15 cellular contexts compared by ENCODE assay signal in the genomic region with DNA sequence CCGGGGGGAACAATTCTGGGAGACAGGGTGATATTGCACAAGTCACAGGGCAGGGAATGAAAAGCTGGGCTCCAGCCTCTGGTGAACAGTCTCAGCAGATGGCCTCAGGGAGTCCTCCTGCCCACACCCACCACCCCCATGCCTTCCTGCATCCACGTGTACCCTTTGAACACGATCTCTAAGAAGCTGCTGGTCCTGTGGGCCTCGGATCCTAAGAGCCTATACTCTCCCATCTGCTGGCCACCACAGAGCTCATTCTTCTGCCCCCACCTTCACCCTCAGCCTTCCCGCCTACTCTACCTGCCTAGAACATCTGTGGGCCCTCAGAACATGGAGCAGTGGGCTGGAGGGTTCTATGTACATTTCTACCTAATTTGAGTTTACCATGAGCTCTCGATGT.
A peak's percentile ranks its signal among the peaks of the same experiment; 100 is the strongest.
DNase-seq lines count a peak whose midpoint lies in the region; ATAC-seq and TF ChIP-seq lines count a peak whose summit lies in the region.
"Had no signal": no experiment of that assay in that cellular context is flagged by ENCODE, and none has a peak within 500 bp of the region (broad histone marks: within the 10 kb centered on the region; RNA-seq: fewer than 3 reads in every experiment).

No MANE protein-coding gene starts in this region.

- BruUV-seq in PC-3 (replicated peaks; lab: Mats Ljungman, UMichigan): no TSS peak

- H3K79me2 ChIP-seq in PC-3 (ENCODE audit: low read length): peaks cover 93% of the 10 kb centered on the region

- H3K9me3 Mint-ChIP-seq in activated naive CD4-positive, alpha-beta T cell treated with anti-CD3 and anti-CD28 coated beads for 36 hours: no peaks in the 10 kb centered on the region
- H3K9me3 Mint-ChIP-seq in endothelial cell (ENCODE audit: unreplicated experiment): no peaks in the 10 kb centered on the region

- peak overlapping the region in 3 of 5 donors; percentile 50 to 66 (median 53) for H3K27ac ChIP-seq in stomach
- no peak overlapping the region for H3K27ac ChIP-seq in PC-3 (ENCODE audit: low read length)
- H3K27ac ChIP-seq in colonic mucosa: no peak overlapping the region
- H3K27ac ChIP-seq: cardiac muscle cell had no signal

- H3K27ac Mint-ChIP-seq in activated naive CD4-positive, alpha-beta T cell treated with anti-CD3 and anti-CD28 coated beads for 36 hours: peak overlapping the region; percentile 99
- H3K27ac Mint-ChIP-seq in endothelial cell (ENCODE audit: unreplicated experiment): no peak overlapping the region

- no peaks in the 10 kb centered on the region for H3K27me3 Mint-ChIP-seq in activated naive CD4-positive, alpha-beta T cell treated with anti-CD3 and anti-CD28 coated beads for 36 hours (ENCODE audit: low read depth)
- H3K27me3 Mint-ChIP-seq in endothelial cell (ENCODE audit: unreplicated experiment): peaks cover 3% of the 10 kb centered on the region

- no peak overlapping the region for H2AFZ ChIP-seq in PC-3 (ENCODE audit: low read length)

- no peak for TF ChIP-seq POLR2A in stomach (IDR thresholded peaks at IDR 0.05)

- intact Hi-C loops in activated naive CD4-positive, alpha-beta T cell treated with anti-CD3 and anti-CD28 coated beads for 36 hours (cut with micrococcal nuclease): loop anchor here (5.0 to 10.0 kb wide), 2 partner anchors 354 to 437 kb away; no protein-coding TSS in a partner anchor
- intact Hi-C loops in stomach (cut with DNase I; ENCODE audit: low total_unique reads) (no loop called here), PC-3 (cut with micrococcal nuclease) (no loop called here), colonic mucosa (cut with DNase I) (no loop called here)

- H3F3A ChIP-seq in PC-3 (ENCODE audit: low read length, unreplicated experiment): no peaks in the 10 kb centered on the region

- no peaks in the 10 kb centered on the region for H4K20me1 ChIP-seq in PC-3 (ENCODE audit: low read length)

- no peaks in the 10 kb centered on the region for H3K9me2 ChIP-seq in PC-3 (replicated peaks; ENCODE audit: low read length)

- peaks cover 6 to 35% (median 18%) of the 10 kb centered on the region in 4 donors for H3K4me1 ChIP-seq in stomach
- peaks cover 5% of the 10 kb centered on the region; the same call in 1 of the 2 replicates for H3K4me1 ChIP-seq in PC-3 (ENCODE audit: insufficient read depth, low read length)
- no peaks in the 10 kb centered on the region for H3K4me1 ChIP-seq in colonic mucosa

- POLR2A ChIA-PET in PC-3 (lab: Charles Lee; ENCODE audit: unreplicated experiment): no interaction called here

- peak overlapping the region; percentile 69 for H3K4me3 Mint-ChIP-seq in activated naive CD4-positive, alpha-beta T cell treated with anti-CD3 and anti-CD28 coated beads for 36 hours
- H3K4me3 Mint-ChIP-seq in endothelial cell (ENCODE audit: unreplicated experiment): peak overlapping the region; percentile 71

- no peak overlapping the region for H3K4me3 ChIP-seq in stomach
- no peak overlapping the region for H3K4me3 ChIP-seq in PC-3 (ENCODE audit: low read length)
- no peak overlapping the region for H3K4me3 ChIP-seq in colonic mucosa
- H3K4me3 ChIP-seq: cardiac muscle cell, HAP-1, K562 had no signal

- DNase-seq in activated naive CD4-positive, alpha-beta T cell treated with anti-CD3 and anti-CD28 coated beads for 36 hours: no peak
- DNase-seq in activated naive CD4-positive, alpha-beta T cell treated with Interleukin-2 at 50 U/mL for 16 hours: no peak
- DNase-seq in activated CD8-positive, alpha-beta memory T cell treated with anti-CD3 and anti-CD28 coated beads, Interleukin-2, amount 50 U/mL, for 48 hours: peak; percentile 52
- DNase-seq in endothelial cell (ENCODE audit: low spot score) (no peak), stomach (peak; percentile 8), PC-3 (no peak), colonic mucosa (no peak), NCI-H748 treated with DMSO at 0.1 percent for 48 hours (lab: John Stamatoyannopoulos, UW) (no peak)
- DNase-seq: COR-L47, NCI-H2029, NCI-H524 treated with DMSO at 0.1 percent for 48 hours had no signal

- no peaks in the 10 kb centered on the region for H3K9me3 ChIP-seq in stomach
- no peaks in the 10 kb centered on the region for H3K9me3 ChIP-seq in PC-3 (ENCODE audit: low read length)
- no peaks in the 10 kb centered on the region for H3K9me3 ChIP-seq in colonic mucosa
- H3K9me3 ChIP-seq: HAP-1 had no signal

- 87 to 94% (median 93%) methylated on average over 6 of the region's 6 CpGs for WGBS in stomach, 5 donors

- H3K36me3 ChIP-seq in stomach (no peaks in the 10 kb centered on the region), PC-3 (ENCODE audit: low read depth, low read length) (peaks cover 6% of the 10 kb centered on the region; the same call in 1 of the 2 replicates), colonic mucosa (no peaks in the 10 kb centered on the region)
- H3K36me3 ChIP-seq: cardiac muscle cell, HAP-1 had no signal

- no peaks in the 10 kb centered on the region for H3K27me3 ChIP-seq in stomach
- H3K27me3 ChIP-seq in PC-3 (ENCODE audit: low read length): no peaks in the 10 kb centered on the region
- H3K27me3 ChIP-seq in colonic mucosa: no peaks in the 10 kb centered on the region
- H3K27me3 ChIP-seq: cardiac muscle cell had no signal

- no peak for ATAC-seq in PC-3
- ATAC-seq: K562, SK-N-SH treated with all-trans-retinoic acid at 6 μM for 48 hours had no signal

- TF ChIP-seq CTCF in endothelial cell (IDR thresholded peaks at IDR 0.05; ENCODE audit: unreplicated experiment) (no peak), stomach (IDR thresholded peaks at IDR 0.05) (no peak), PC-3 (conservative IDR thresholded peaks at IDR 0.05; ENCODE audit: low read depth, low read length) (no peak), colonic mucosa (IDR thresholded peaks at IDR 0.05) (no peak)

- peaks cover 3% of the 10 kb centered on the region for H3K36me3 Mint-ChIP-seq in activated naive CD4-positive, alpha-beta T cell treated with anti-CD3 and anti-CD28 coated beads for 36 hours (ENCODE audit: low read depth)
- H3K36me3 Mint-ChIP-seq in endothelial cell (ENCODE audit: low read depth, unreplicated experiment): peaks cover 4% of the 10 kb centered on the region

- TF ChIP-seq EP300 in stomach (IDR thresholded peaks at IDR 0.05): no peak

- peaks cover 91% of the 10 kb centered on the region for H3K4me1 Mint-ChIP-seq in activated naive CD4-positive, alpha-beta T cell treated with anti-CD3 and anti-CD28 coated beads for 36 hours (ENCODE audit: low read depth)
- H3K4me1 Mint-ChIP-seq in endothelial cell (ENCODE audit: unreplicated experiment): peaks cover 16% of the 10 kb centered on the region

- no peak overlapping the region for H3K4me2 ChIP-seq in PC-3 (ENCODE audit: low read length)

- CTCF ChIA-PET in activated naive CD4-positive, alpha-beta T cell treated with anti-CD3 and anti-CD28 coated beads for 36 hours (lab: Charles Lee): interaction anchor here (0.5 to 4.3 kb wide), 10 partner anchors 11 to 176 kb away, joined by 3 to 29 read pairs (median 6); no protein-coding TSS in a partner anchor
- CTCF ChIA-PET in PC-3 (lab: Charles Lee): no interaction called here

- H3K9ac ChIP-seq in PC-3 (ENCODE audit: low read length) (no peak overlapping the region), colonic mucosa (ENCODE audit: low read depth in 2 of 2, low read length in 2 of 2) (no peak overlapping the region)

Comparison
In these comparisons a context has a peak if more than half of its experiments do, and no peak if none do; other contexts are left out.
1. DNase-seq: peak in activated CD8-positive, alpha-beta memory T cell treated with anti-CD3 and anti-CD28 coated beads, Interleukin-2, amount 50 U/mL, for 48 hours (single experiment) and stomach (single experiment); none in activated naive CD4-positive, alpha-beta T cell treated with anti-CD3 and anti-CD28 coated beads for 36 hours (single experiment), activated naive CD4-positive, alpha-beta T cell treated with Interleukin-2 at 50 U/mL for 16 hours (single experiment), endothelial cell (single experiment), PC-3 (single experiment), colonic mucosa (single experiment) and NCI-H748 treated with DMSO at 0.1 percent for 48 hours (single experiment).
2. H3K27ac ChIP-seq: peak in stomach (3 of 5); none in PC-3 (single experiment) and colonic mucosa (single experiment).